ENCODE assay signal across 10 cellular contexts in genomic region chrX:47497274-47497673, GRCh38. TPM values are rescaled to one million over a fixed set of nuclear protein-coding genes. Genes with fewer than 3 reads are reported as not detected.
DNase-seq lines count a peak whose midpoint lies in the region; ATAC-seq and TF ChIP-seq lines count a peak whose summit lies in the region.
"Had no signal": no experiment of that assay in that cellular context is flagged by ENCODE, and none has a peak within 500 bp of the region (broad histone marks: within the 10 kb centered on the region; RNA-seq: fewer than 3 reads in every experiment).

No MANE protein-coding gene starts in this region.

- DNase-seq in AG09309 (ENCODE audit: low read depth) (no peak), GM13976 (ENCODE audit: low spot score) (no peak), SK-MEL-5 (ENCODE audit: low read depth, low spot score) (peak; percentile 40), foreskin keratinocyte (no peak), C1 segment of cervical spinal cord (lab: John Stamatoyannopoulos, UW) (no peak), T-helper 9 cell (no peak)
- DNase-seq in stimulated activated naive CD4-positive, alpha-beta T cell treated with Interleukin-2 at 50 U/mL for 16 hours (lab: John Stamatoyannopoulos, UW): no peak
- DNase-seq: activated CD4-positive, alpha-beta T cell treated with anti-CD3 and anti-CD28 coated beads for 36 hours; NCI-H1694 treated with DMSO at 0.1 percent for 48 hours had no signal

- no peak overlapping the region for H3K4me3 ChIP-seq in AG09309 (ENCODE audit: control insufficient read depth, low read depth, low read length)

- in situ Hi-C loops in GM13976 (cut with MboI; ENCODE audit: low sequenced_read_pairs, unreplicated experiment) (no loop called here), SK-MEL-5 (cut with HindIII; ENCODE audit: low pct_unique_long_range_greater_than_20kb, low sequenced_read_pairs) (no loop called here)

- H3K27me3 ChIP-seq in foreskin keratinocyte: no peaks in the 10 kb centered on the region

- ATAC-seq in foreskin keratinocyte (no peak), HG02623 (IDR thresholded peaks at IDR 0.05; ENCODE audit: unreplicated experiment) (no peak)
- ATAC-seq: activated CD4-positive, alpha-beta T cell treated with anti-CD3 and anti-CD28 coated beads for 36 hours had no signal

- no peaks in the 10 kb centered on the region for H3K4me1 ChIP-seq in foreskin keratinocyte

- TF ChIP-seq CTCF in AG09309 (IDR thresholded peaks at IDR 0.05; ENCODE audit: control insufficient read depth, insufficient read depth, low read depth, low read length, missing control alignments) (peak; percentile 45), GM13976 (IDR thresholded peaks at IDR 0.05; ENCODE audit: borderline replicate concordance, control extremely low read depth, extremely low read depth, insufficient read depth, missing control alignments) (peak; percentile 15), foreskin keratinocyte (conservative IDR thresholded peaks at IDR 0.05) (peak; percentile 69)

- no peak overlapping the region for H3K27ac ChIP-seq in foreskin keratinocyte

RNA-seq across cellular contexts. Expression of gene ZNF41, which starts 14.3 kb away (rescaled TPM):
- 4.5 TPM in 2 replicates for total RNA-seq in SK-MEL-5 (2014; rRNA removed; shearing (Covaris generic))
- 2.3 and 5.5 TPM in 2 replicates for polyA plus RNA-seq in SK-MEL-5 (2015; cell fraction: cytosol; rRNA removed)
- 7.2 and 9.0 TPM in 2 replicates for polyA plus RNA-seq in SK-MEL-5 (2015; cell fraction: nucleus; rRNA removed)
- total RNA-seq in foreskin keratinocyte: 6.2 and 6.8 TPM in 2 replicates
- polyA plus RNA-seq in foreskin keratinocyte: 0.78 and 1.1 TPM in 2 replicates

Comparison
In these comparisons a context has a peak if more than half of its experiments do, and no peak if none do; other contexts are left out.
1. CTCF ChIP-seq: peak in every context shown above with its lines; median percentile 69 in foreskin keratinocyte; 45 in AG09309; 15 in GM13976.